Comparison of ENCODE assay signal across 19 cellular contexts in the genomic region with DNA sequence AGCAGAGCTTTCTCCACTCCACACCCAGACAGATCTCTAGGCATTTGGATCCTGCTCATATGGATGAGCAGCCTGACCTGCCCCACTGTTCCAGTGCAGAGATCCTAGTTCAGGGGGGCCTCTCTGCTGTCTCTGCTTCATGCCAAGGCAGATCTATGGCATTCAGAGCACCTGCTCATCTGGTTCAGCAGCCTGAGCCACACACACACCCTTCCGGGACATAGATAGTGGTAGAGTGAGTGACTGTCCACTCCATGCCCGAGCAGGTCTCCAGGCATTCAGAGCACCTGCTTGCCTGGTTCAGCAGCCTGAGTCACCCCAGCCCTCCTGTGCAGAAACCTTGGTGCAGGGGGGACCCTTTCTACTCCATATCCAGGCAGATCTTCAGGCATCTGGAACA.
"Had no signal": no experiment of that assay in that cellular context is flagged by ENCODE, and none has a peak within 500 bp of the region (broad histone marks: within the 10 kb centered on the region; RNA-seq: fewer than 3 reads in every experiment).

No MANE protein-coding gene starts in this region.

- H3K9me3 Mint-ChIP-seq: activated T-cell treated with anti-CD3 and anti-CD28 coated beads, Interleukin-2, amount 50 U/mL, for 24 hours; activated T-cell treated with anti-CD3 and anti-CD28 coated beads, Interleukin-2, amount 50 U/mL, for 72 hours had no signal

- H3K27me3 ChIP-seq: body of pancreas, cardiac muscle cell, colonic mucosa, gastrocnemius medialis had no signal

- H3K27me3 Mint-ChIP-seq: activated naive CD8-positive, alpha-beta T cell had no signal

- H3K27ac ChIP-seq: body of pancreas, cardiac muscle cell, colonic mucosa, epithelial cell of prostate, gastrocnemius medialis, heart left ventricle had no signal

- H3K4me1 ChIP-seq: body of pancreas, colonic mucosa, gastrocnemius medialis, heart left ventricle had no signal

- H3K4me3 ChIP-seq: body of pancreas, cardiac muscle cell, colonic mucosa, gastrocnemius medialis, heart left ventricle had no signal

- ATAC-seq: body of pancreas, gastrocnemius medialis, heart left ventricle had no signal

- DNase-seq: activated gamma-delta T cell; amygdala; aorta; cerebellar nuclear complex; colonic mucosa; effector CD8-positive, alpha-beta T cell; gastrocnemius medialis; glutamatergic neuron; heart left ventricle; hypothalamus had no signal

- H3K36me3 ChIP-seq: cardiac muscle cell, colonic mucosa, gastrocnemius medialis, heart left ventricle had no signal

- H3K4me3 Mint-ChIP-seq: activated CD4-positive, alpha-beta memory T cell treated with anti-CD3 and anti-CD28 coated beads, Interleukin-2, amount 10 ng/mL, durations not matched to agents 7 days and 5 days; activated CD4-positive, alpha-beta T cell treated with anti-CD3 and anti-CD28 coated beads, Interleukin-2, amount 10 ng/mL, durations not matched to agents 7 days and 5 days; activated naive CD4-positive, alpha-beta T cell treated with anti-CD3 and anti-CD28 coated beads, Interleukin-2, amount 10 ng/mL, durations not matched to agents 7 days and 5 days; activated naive CD8-positive, alpha-beta T cell; activated T-cell treated with anti-CD3 and anti-CD28 coated beads, Interleukin-2, amount 50 U/mL, for 24 hours; activated T-cell treated with anti-CD3 and anti-CD28 coated beads, Interleukin-2, amount 50 U/mL, for 72 hours had no signal

- H3K27ac Mint-ChIP-seq: activated CD4-positive, alpha-beta memory T cell treated with anti-CD3 and anti-CD28 coated beads, Interleukin-2, amount 10 ng/mL, durations not matched to agents 7 days and 5 days; activated CD4-positive, alpha-beta T cell treated with anti-CD3 and anti-CD28 coated beads, Interleukin-2, amount 10 ng/mL, durations not matched to agents 7 days and 5 days; activated naive CD4-positive, alpha-beta T cell treated with anti-CD3 and anti-CD28 coated beads, Interleukin-2, amount 10 ng/mL, durations not matched to agents 7 days and 5 days; activated naive CD8-positive, alpha-beta T cell; activated T-cell treated with anti-CD3 and anti-CD28 coated beads, Interleukin-2, amount 50 U/mL, for 24 hours; activated T-cell treated with anti-CD3 and anti-CD28 coated beads, Interleukin-2, amount 50 U/mL, for 72 hours had no signal

- H3K9me3 ChIP-seq: colonic mucosa, gastrocnemius medialis had no signal
